In the genomic region with DNA sequence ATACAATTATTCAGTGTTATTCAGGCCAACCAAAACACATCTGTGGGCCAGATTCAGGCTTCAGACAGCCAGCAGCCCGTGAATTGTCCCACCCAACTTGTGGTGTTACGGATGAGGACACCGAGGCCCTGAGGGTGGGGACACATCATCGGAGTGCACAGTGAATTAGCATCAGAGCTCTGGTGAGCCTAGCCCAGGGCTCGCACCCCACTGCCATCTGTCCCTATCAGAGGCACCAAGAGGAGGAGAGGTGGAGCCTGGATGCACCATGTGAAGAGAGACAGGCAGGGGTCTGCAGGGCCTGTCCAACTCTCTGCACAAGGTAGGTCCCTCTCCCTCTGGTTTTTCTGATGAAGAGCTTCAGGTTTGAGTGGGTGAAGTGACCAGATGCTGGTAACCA, we compare ENCODE assay signal across 21 cellular contexts. TPM values are rescaled to one million over a fixed set of nuclear protein-coding genes. Genes with fewer than 3 reads are reported as not detected.
"Had no signal": no experiment of that assay in that cellular context is flagged by ENCODE, and none has a peak within 500 bp of the region (broad histone marks: within the 10 kb centered on the region; RNA-seq: fewer than 3 reads in every experiment).

No MANE protein-coding gene starts in this region.

- H3K27ac Mint-ChIP-seq: activated naive CD4-positive, alpha-beta T cell treated with anti-CD3 and anti-CD28 coated beads for 36 hours; activated T-helper 1 cell treated with anti-CD3 and anti-CD28 coated beads, Interleukin-12 subunit alpha, Interleukin-12 subunit beta, Interleukin-2, Interleukin-4 antibody, amounts not matched to agents 30 ng/mL and 10 ng/mL and 1 ng/mL, durations not matched to agents 14 hours and 24 hours and 36 hours; immature natural killer cell; memory B cell; naive thymus-derived CD8-positive, alpha-beta T cell; stimulated activated naive CD8-positive, alpha-beta T cell treated with anti-CD3 and anti-CD28 coated beads, Interleukin-15, Interleukin-2, amounts not matched to agents 100 ng/mL and 50 ng/mL, for 24 hours; type B pancreatic cell had no signal

- H3K9me3 ChIP-seq: ascending aorta, pancreas, testis had no signal

- H3K9me3 Mint-ChIP-seq: activated naive CD4-positive, alpha-beta T cell treated with anti-CD3 and anti-CD28 coated beads for 36 hours; activated T-helper 1 cell treated with anti-CD3 and anti-CD28 coated beads, Interleukin-12 subunit alpha, Interleukin-12 subunit beta, Interleukin-2, Interleukin-4 antibody, amounts not matched to agents 30 ng/mL and 10 ng/mL and 1 ng/mL, durations not matched to agents 14 hours and 24 hours and 36 hours; stimulated activated naive CD8-positive, alpha-beta T cell treated with anti-CD3 and anti-CD28 coated beads, Interleukin-15, Interleukin-2, amounts not matched to agents 100 ng/mL and 50 ng/mL, for 24 hours had no signal

- H3K4me3 ChIP-seq: ascending aorta, gastroesophageal sphincter, heart right ventricle, pancreas, testis had no signal

- H3K4me3 Mint-ChIP-seq: activated naive CD4-positive, alpha-beta T cell treated with anti-CD3 and anti-CD28 coated beads for 36 hours; activated T-helper 1 cell treated with anti-CD3 and anti-CD28 coated beads, Interleukin-12 subunit alpha, Interleukin-12 subunit beta, Interleukin-2, Interleukin-4 antibody, amounts not matched to agents 30 ng/mL and 10 ng/mL and 1 ng/mL, durations not matched to agents 14 hours and 24 hours and 36 hours; immature natural killer cell; memory B cell; naive thymus-derived CD8-positive, alpha-beta T cell; stimulated activated naive CD8-positive, alpha-beta T cell treated with anti-CD3 and anti-CD28 coated beads, Interleukin-15, Interleukin-2, amounts not matched to agents 100 ng/mL and 50 ng/mL, for 24 hours; type B pancreatic cell had no signal

- H3K4me1 ChIP-seq: ascending aorta, pancreas, testis had no signal

- ATAC-seq: esophagus mucosa; gastroesophageal sphincter; naive thymus-derived CD8-positive, alpha-beta T cell; pancreas had no signal

- FAIRE-seq: pancreas had no signal

- H3K27ac ChIP-seq: ascending aorta, gastroesophageal sphincter, heart right ventricle, pancreas, testis, WERI-Rb-1 had no signal

- H3K36me3 ChIP-seq: ascending aorta, gastroesophageal sphincter, heart right ventricle, pancreas, WERI-Rb-1 had no signal

- DNase-seq: activated CD4-positive, alpha-beta T cell treated with anti-CD3 and anti-CD28 coated beads for 1 hour; activated naive CD4-positive, alpha-beta T cell treated with anti-CD3 and anti-CD28 coated beads for 36 hours; activated T-cell treated with anti-CD3 and anti-CD28 coated beads for 4 hours; cortex of kidney; heart right ventricle; immature natural killer cell; kidney glomerular epithelial cell; pancreas; stimulated activated CD4-positive, alpha-beta T cell treated with anti-CD3 and anti-CD28 coated beads, Interleukin-12 subunit alpha, Interleukin-12 subunit beta, amount 100 ng/mL, for 4 hours; stimulated activated CD4-positive, alpha-beta T cell treated with anti-CD3 and anti-CD28 coated beads, Interleukin-1b, Interleukin-23, amount 100 ng/mL, for 48 hours; T-helper 2 cell; testis; WERI-Rb-1 had no signal

- H3K4me1 Mint-ChIP-seq: immature natural killer cell; memory B cell; naive thymus-derived CD8-positive, alpha-beta T cell had no signal

- H3K27me3 Mint-ChIP-seq: stimulated activated naive CD8-positive, alpha-beta T cell treated with anti-CD3 and anti-CD28 coated beads, Interleukin-15, Interleukin-2, amounts not matched to agents 100 ng/mL and 50 ng/mL, for 24 hours had no signal

- H3K36me3 Mint-ChIP-seq: memory B cell, type B pancreatic cell had no signal

- H3K27me3 ChIP-seq: ascending aorta, gastroesophageal sphincter, pancreas, testis had no signal

RNA-seq across cellular contexts. Expression of gene GLI2, which starts 14.9 kb away (rescaled TPM):
- total RNA-seq: activated naive CD4-positive, alpha-beta T cell treated with anti-CD3 and anti-CD28 coated beads for 36 hours; naive thymus-derived CD8-positive, alpha-beta T cell had no signal
- polyA plus RNA-seq: immature natural killer cell; naive thymus-derived CD8-positive, alpha-beta T cell had no signal
